ENCODE assay signal across 1 cellular context in genomic region chr1:229567109-229567868, GRCh38.
TF ChIP-seq lines count a peak whose summit lies in the region.

No MANE protein-coding gene starts in this region.

TF ChIP-seq in K562, 482 proteins besides CTCF, POLR2A, EP300 and RAD21:
- no peak for TF ChIP-seq SMARCB1 (IDR thresholded peaks at IDR 0.05; ENCODE audit: insufficient read length, low read depth)
- no peak for TF ChIP-seq POLR2AphosphoS5 (IDR thresholded peaks at IDR 0.05; ENCODE audit: control insufficient read depth, insufficient read depth, low read depth, low read length)
- TF ChIP-seq LARP7 (IDR thresholded peaks at IDR 0.05) = no peak
- no peak for TF ChIP-seq MLX (CRISPR knock-in tag; conservative IDR thresholded peaks at IDR 0.05)
- peak; percentile 35; the same call in 1 of the 2 replicates for TF ChIP-seq ZBTB40 (IDR thresholded peaks at IDR 0.05)
- TF ChIP-seq ZBTB40 (CRISPR knock-in tag; IDR thresholded peaks at IDR 0.05) = no peak
- no peak for TF ChIP-seq POLR2AphosphoS2 (IDR thresholded peaks at IDR 0.05; ENCODE audit: low read length)
- TF ChIP-seq KAT2B (IDR thresholded peaks at IDR 0.05; ENCODE audit: low read depth, low read length) = no peak
- TF ChIP-seq PKNOX1 (IDR thresholded peaks at IDR 0.05) = peak; percentile 17; the same call in 1 of the 2 replicates
- no peak for TF ChIP-seq POLR3G (IDR thresholded peaks at IDR 0.05; ENCODE audit: extremely low read depth, insufficient read length, insufficient replicate concordance)
- no peak for TF ChIP-seq LCOR (CRISPR knock-in tag; IDR thresholded peaks at IDR 0.05)
- no peak for TF ChIP-seq NR0B1 (IDR thresholded peaks at IDR 0.05; ENCODE audit: partially characterized antibody)
- TF ChIP-seq BHLHE40 (IDR thresholded peaks at IDR 0.05; ENCODE audit: low read length) = peak; percentile 29; the same call in 1 of the 2 replicates
- no peak for TF ChIP-seq SMAD1 (IDR thresholded peaks at IDR 0.05; ENCODE audit: low read depth, low read length, partially characterized antibody)
- no peak for TF ChIP-seq MTA3 (IDR thresholded peaks at IDR 0.05; ENCODE audit: borderline replicate concordance)
- TF ChIP-seq GATA2 (CRISPR knock-in tag; IDR thresholded peaks at IDR 0.05) = no peak
- TF ChIP-seq MXI1 (IDR thresholded peaks at IDR 0.05; ENCODE audit: low read depth, low read length) = no peak
- no peak for TF ChIP-seq HDAC8 (tag; IDR thresholded peaks at IDR 0.05)
- TF ChIP-seq TRIM28 (IDR thresholded peaks at IDR 0.05) = no peak
- no peak for TF ChIP-seq PYGO2 (tag; IDR thresholded peaks at IDR 0.05)
- no peak for TF ChIP-seq TCF7 (IDR thresholded peaks at IDR 0.05; ENCODE audit: borderline replicate concordance)
- TF ChIP-seq ZNF133 (CRISPR knock-in tag; IDR thresholded peaks at IDR 0.05) = no peak
- peak; percentile 73 for TF ChIP-seq CEBPB (tag; IDR thresholded peaks at IDR 0.05)
- TF ChIP-seq L3MBTL2 (IDR thresholded peaks at IDR 0.05) = 0 out of 2 replicates have a peak, but pooled peaks have one; percentile 15
- no peak for TF ChIP-seq CBFB (CRISPR knock-in tag; IDR thresholded peaks at IDR 0.05)
- TF ChIP-seq TFE3 (CRISPR knock-in tag; IDR thresholded peaks at IDR 0.05) = 0 out of 2 replicates have a peak, but pooled peaks have one; percentile 10
- TF ChIP-seq CREM (IDR thresholded peaks at IDR 0.05; ENCODE audit: low read depth) = peak; percentile 68; the same call in 1 of the 2 replicates
- TF ChIP-seq ATF1 (CRISPR knock-in tag; IDR thresholded peaks at IDR 0.05) = no peak
- TF ChIP-seq ATF1 (tag; IDR thresholded peaks at IDR 0.05) = peak; percentile 46
- no peak for TF ChIP-seq ZNF699 (CRISPR knock-in tag; IDR thresholded peaks at IDR 0.05; ENCODE audit: insufficient replicate concordance)
- no peak for TF ChIP-seq KLF13 (tag; IDR thresholded peaks at IDR 0.05; ENCODE audit: borderline replicate concordance, low read depth)
- TF ChIP-seq POLR2G (IDR thresholded peaks at IDR 0.05; ENCODE audit: low read depth, low read length) = no peak
- TF ChIP-seq ZNF263 (CRISPR knock-in tag; IDR thresholded peaks at IDR 0.05; ENCODE audit: borderline replicate concordance) = no peak
- TF ChIP-seq ZBTB9 (CRISPR knock-in tag; IDR thresholded peaks at IDR 0.05) = no peak
- 0 out of 2 replicates have a peak, but pooled peaks have one; percentile 25 for TF ChIP-seq CREB1 (IDR thresholded peaks at IDR 0.05)
- no peak for TF ChIP-seq CREB1 (CRISPR knock-in tag; IDR thresholded peaks at IDR 0.05)
